Comparison of ENCODE assay signal across 1 cellular context in the genomic region with DNA sequence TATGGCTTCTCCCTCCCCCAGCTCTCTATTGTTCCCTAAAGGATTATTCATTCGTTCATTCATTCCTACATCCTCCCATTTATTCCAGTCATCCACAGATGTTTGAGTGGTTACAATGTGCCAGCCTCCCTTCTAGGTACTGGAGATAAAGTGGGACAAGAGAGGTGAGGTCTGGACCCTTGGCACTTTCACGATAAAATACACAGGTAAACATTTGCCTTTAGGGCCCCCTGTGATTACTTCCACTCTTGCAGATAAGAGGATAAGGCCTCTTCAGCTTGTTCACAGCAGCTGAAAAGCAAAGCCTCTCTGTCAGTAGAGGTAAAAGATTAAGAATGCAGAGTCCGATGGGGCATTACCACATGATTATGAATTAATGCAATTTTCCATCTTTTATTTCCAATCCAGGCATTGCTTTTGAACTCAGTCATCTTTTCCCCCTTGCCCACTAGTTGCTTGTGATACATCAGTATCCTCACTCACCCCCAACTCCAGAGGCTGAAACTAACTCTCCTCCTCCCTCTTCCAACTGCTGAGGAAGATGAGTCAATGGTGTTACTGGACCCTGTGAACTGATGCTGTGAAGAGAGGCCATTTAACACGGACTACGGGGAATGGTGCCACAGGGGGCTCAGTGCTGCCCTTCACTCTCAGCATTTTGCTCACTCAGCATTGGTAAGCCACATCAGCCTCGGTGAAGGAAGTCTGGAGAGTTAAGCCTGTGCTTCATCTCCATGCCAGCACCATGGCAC.
TF ChIP-seq lines count a peak whose summit lies in the region.

No MANE protein-coding gene starts in this region.

TF ChIP-seq in GM23338, 12 proteins besides CTCF, POLR2A, EP300 and RAD21 (continued from another document):
- TF ChIP-seq REST (IDR thresholded peaks at IDR 0.05; ENCODE audit: unreplicated experiment): no peak
- TF ChIP-seq ZNF331 (CRISPR knock-in tag; IDR thresholded peaks at IDR 0.05; ENCODE audit: low read depth): no peak
- TF ChIP-seq, protein P1, sequence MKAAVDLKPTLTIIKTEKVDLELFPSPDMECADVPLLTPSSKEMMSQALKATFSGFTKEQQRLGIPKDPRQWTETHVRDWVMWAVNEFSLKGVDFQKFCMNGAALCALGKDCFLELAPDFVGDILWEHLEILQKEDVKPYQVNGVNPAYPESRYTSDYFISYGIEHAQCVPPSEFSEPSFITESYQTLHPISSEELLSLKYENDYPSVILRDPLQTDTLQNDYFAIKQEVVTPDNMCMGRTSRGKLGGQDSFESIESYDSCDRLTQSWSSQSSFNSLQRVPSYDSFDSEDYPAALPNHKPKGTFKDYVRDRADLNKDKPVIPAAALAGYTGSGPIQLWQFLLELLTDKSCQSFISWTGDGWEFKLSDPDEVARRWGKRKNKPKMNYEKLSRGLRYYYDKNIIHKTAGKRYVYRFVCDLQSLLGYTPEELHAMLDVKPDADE (IDR thresholded peaks at IDR 0.05): no peak
- no peak for TF ChIP-seq ZNF114 (CRISPR knock-in tag; IDR thresholded peaks at IDR 0.05)
- TF ChIP-seq JUNB (IDR thresholded peaks at IDR 0.05; ENCODE audit: unreplicated experiment): no peak
- TF ChIP-seq ZNF462 (CRISPR knock-in tag; IDR thresholded peaks at IDR 0.05): no peak
TF ChIP-seq in GM23338: peak in this region for 0.
